ENCODE assay signal across 20 cellular contexts in the genomic region with DNA sequence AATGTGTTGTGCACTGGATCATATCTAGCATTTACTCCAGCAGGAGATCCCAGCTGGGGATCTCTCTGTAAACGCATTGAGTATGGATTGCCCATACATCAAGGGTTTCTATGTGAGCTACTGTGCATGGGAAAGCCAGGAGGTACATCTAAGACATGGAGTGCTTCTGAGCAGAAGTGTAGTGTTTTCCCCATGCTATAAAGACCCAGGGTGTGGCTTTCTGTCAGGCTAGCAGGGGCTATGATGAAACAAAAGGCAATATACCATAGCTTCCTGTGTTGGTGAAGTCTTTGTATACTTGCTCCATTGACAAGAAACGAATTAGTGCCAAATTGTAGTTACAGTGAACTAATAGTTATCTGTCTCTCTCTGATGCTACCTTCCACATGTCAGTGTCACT.
"Had no signal": no experiment of that assay in that cellular context is flagged by ENCODE, and none has a peak within 500 bp of the region (broad histone marks: within the 10 kb centered on the region; RNA-seq: fewer than 3 reads in every experiment).

No MANE protein-coding gene starts in this region.

- H3K27me3 ChIP-seq: body of pancreas, cardiac muscle cell, heart left ventricle, tibial artery had no signal

- H3K9me3 ChIP-seq: body of pancreas, heart left ventricle, pancreas, tibial artery had no signal

- H3K36me3 ChIP-seq: cardiac muscle cell, heart left ventricle, pancreas, tibial artery, WERI-Rb-1 had no signal

- H3K4me1 ChIP-seq: body of pancreas, heart left ventricle, pancreas, tibial artery had no signal

- DNase-seq: activated CD4-positive, alpha-beta T cell treated with anti-CD3 and anti-CD28 coated beads, Interleukin-2, amount 10 ng/mL, durations not matched to agents 7 days and 5 days; activated CD4-positive, CD25-positive, alpha-beta regulatory T cell treated with anti-CD3 and anti-CD28 coated beads, Interleukin-2, amount 50 U/mL, for 72 hours; activated CD8-positive, alpha-beta memory T cell treated with anti-CD3 and anti-CD28 coated beads, Interleukin-2, amount 10 ng/mL, durations not matched to agents 7 days and 5 days; activated CD8-positive, alpha-beta T cell treated with anti-CD3 and anti-CD28 coated beads for 36 hours; activated gamma-delta T cell; activated naive CD4-positive, alpha-beta T cell treated with anti-CD3 and anti-CD28 coated beads, Interleukin-2, amount 50 U/mL, for 16 hours; activated naive CD8-positive, alpha-beta T cell treated with anti-CD3 and anti-CD28 coated beads, Interleukin-2, amount 50 U/mL, for 24 hours; anterior cingulate cortex; body of pancreas; heart left ventricle; left ventricle myocardium superior; mammary epithelial cell; natural killer cell; pancreas; right cardiac atrium; stimulated activated CD4-positive, alpha-beta T cell treated with anti-CD3 and anti-CD28 coated beads, Interleukin-12 subunit alpha, Interleukin-12 subunit beta, amount 100 ng/mL, for 4 hours; stimulated activated CD4-positive, alpha-beta T cell treated with anti-CD3 and anti-CD28 coated beads, Interleukin-4, amount 100 ng/mL, for 4 hours; tibial artery; WERI-Rb-1 had no signal

- H3K4me3 ChIP-seq: body of pancreas, cardiac muscle cell, heart left ventricle, pancreas, tibial artery had no signal

- ATAC-seq: activated CD8-positive, alpha-beta memory T cell treated with anti-CD3 and anti-CD28 coated beads, Interleukin-2, amount 10 ng/mL, durations not matched to agents 7 days and 5 days; activated CD8-positive, alpha-beta T cell treated with anti-CD3 and anti-CD28 coated beads for 36 hours; activated naive CD8-positive, alpha-beta T cell treated with anti-CD3 and anti-CD28 coated beads, Interleukin-2, amount 50 U/mL, for 24 hours; body of pancreas; heart left ventricle; left ventricle myocardium superior; natural killer cell; pancreas; right cardiac atrium had no signal
